9 cellular contexts compared by ENCODE assay signal in genomic region chr10:101778781-101779543, GRCh38. TPM values are rescaled to one million over a fixed set of nuclear protein-coding genes. Genes with fewer than 3 reads are reported as not detected.
DNase-seq lines count a peak whose midpoint lies in the region; ATAC-seq and TF ChIP-seq lines count a peak whose summit lies in the region.
"Had no signal": no experiment of that assay in that cellular context is flagged by ENCODE, and none has a peak within 500 bp of the region (broad histone marks: within the 10 kb centered on the region; RNA-seq: fewer than 3 reads in every experiment).

No MANE protein-coding gene starts in this region.

- H3K27me3 Mint-ChIP-seq in CD4-positive, CD25-positive, alpha-beta regulatory T cell = peaks cover 50% of the 10 kb centered on the region

- no peaks in the 10 kb centered on the region for H3K36me3 ChIP-seq in CD4-positive, CD25-positive, alpha-beta regulatory T cell (ENCODE audit: control insufficient read depth, insufficient read depth, low read length)
- H3K36me3 ChIP-seq in uterus = no peaks in the 10 kb centered on the region

- no peaks in the 10 kb centered on the region for H3K36me3 Mint-ChIP-seq in CD4-positive, CD25-positive, alpha-beta regulatory T cell

- TF ChIP-seq POLR2A in uterus (IDR thresholded peaks at IDR 0.05) = no peak

- no peak overlapping the region for H3K27ac ChIP-seq in CD4-positive, CD25-positive, alpha-beta regulatory T cell (ENCODE audit: insufficient read depth, low read length, poor library complexity, severe bottlenecking)
- no peak overlapping the region for H3K27ac ChIP-seq in uterus

- H3K4me1 Mint-ChIP-seq in CD4-positive, CD25-positive, alpha-beta regulatory T cell = peaks cover 8 to 72% (median 28%) of the 10 kb centered on the region in 4 donors

- ATAC-seq in CD4-positive, CD25-positive, alpha-beta regulatory T cell (ENCODE audit: low read depth in 2 of 2) = no peak
- no peak for ATAC-seq in HG03521 (IDR thresholded peaks at IDR 0.05; ENCODE audit: unreplicated experiment)

- no peaks in the 10 kb centered on the region for H3K9me3 ChIP-seq in CD4-positive, CD25-positive, alpha-beta regulatory T cell (ENCODE audit: control insufficient read depth in 2 of 2, low read length in 2 of 2)
- no peaks in the 10 kb centered on the region for H3K9me3 ChIP-seq in uterus

- DNase-seq in CD4-positive, CD25-positive, alpha-beta regulatory T cell = peak in 1 of 3 donors; percentile 47
- peak; percentile 17 for DNase-seq in NCI-H2227 treated with DMSO at 0.1 percent for 48 hours (lab: John Stamatoyannopoulos, UW)
- DNase-seq in dermis microvascular lymphatic vessel endothelial cell (ENCODE audit: low read depth in 2 of 2) = peak; percentile 6 to 51
- peak; percentile 86 for DNase-seq in mesenteric fat pad (ENCODE audit: low spot score)
- no peak for DNase-seq in uterus
- DNase-seq in NCI-H1105 treated with DMSO at 0.1 percent for 48 hours (lab: John Stamatoyannopoulos, UW) = no peak
- no peak for DNase-seq in SIG-M5 treated with dmso at 0.1 percent for 504 hours (lab: John Stamatoyannopoulos, UW; ENCODE audit: unreplicated experiment)

- no peak for TF ChIP-seq CTCF in uterus (IDR thresholded peaks at IDR 0.05)

- no peaks in the 10 kb centered on the region for H3K9me3 Mint-ChIP-seq in CD4-positive, CD25-positive, alpha-beta regulatory T cell

- peak overlapping the region; percentile 63 to 93 (median 84) for H3K4me3 Mint-ChIP-seq in CD4-positive, CD25-positive, alpha-beta regulatory T cell

- peak overlapping the region in 1 of 3 donors; percentile 67 for H3K27ac Mint-ChIP-seq in CD4-positive, CD25-positive, alpha-beta regulatory T cell

- H3K4me3 ChIP-seq in CD4-positive, CD25-positive, alpha-beta regulatory T cell (ENCODE audit: low read depth, low read length) = no peak overlapping the region
- H3K4me3 ChIP-seq in uterus = peak overlapping the region; percentile 17 to 25

- intact Hi-C loops in uterus (cut with DNase I; ENCODE audit: low total_unique reads) = loop anchor here (10.0 kb wide), 1 partner anchor 174 kb away; no protein-coding TSS in a partner anchor

- H3K27me3 ChIP-seq in CD4-positive, CD25-positive, alpha-beta regulatory T cell (ENCODE audit: control insufficient read depth, insufficient read depth, low read length) = peaks cover 11% of the 10 kb centered on the region
- H3K27me3 ChIP-seq in uterus = peaks cover 16 to 20% of the 10 kb centered on the region in 2 donors

- peaks cover 71% of the 10 kb centered on the region for H3K4me1 ChIP-seq in CD4-positive, CD25-positive, alpha-beta regulatory T cell (ENCODE audit: control insufficient read depth, insufficient read depth, low read length, poor library complexity, severe bottlenecking)
- H3K4me1 ChIP-seq in uterus = peaks cover 0 to 33% of the 10 kb centered on the region in 2 donors

RNA-seq across cellular contexts. Expression of gene FGF8, which starts 3.0 kb away (rescaled TPM):
- total RNA-seq in CD4-positive, CD25-positive, alpha-beta regulatory T cell = not detected
- not detected for polyA plus RNA-seq in CD4-positive, CD25-positive, alpha-beta regulatory T cell
- total RNA-seq in dermis microvascular lymphatic vessel endothelial cell (not detected in 2 replicates), mesenteric fat pad (not detected), uterus (not detected)
- total RNA-seq: temporal lobe had no signal

RNA-seq across cellular contexts. Expression of gene NPM3, which starts 4.3 kb away (rescaled TPM):
- total RNA-seq in CD4-positive, CD25-positive, alpha-beta regulatory T cell = 7.3 TPM
- 1 to 10 TPM; 3.1 to 4.5 (median 3.1) TPM for polyA plus RNA-seq in CD4-positive, CD25-positive, alpha-beta regulatory T cell
- 71.4 and 127 TPM in 2 replicates for total RNA-seq in dermis microvascular lymphatic vessel endothelial cell
- 18.8 TPM for total RNA-seq in mesenteric fat pad
- 100 to 1,000 TPM in 1 of 4 donors, 10 to 100 TPM in 3; 11.0 to 122 (median 38.0) TPM for total RNA-seq in uterus

RNA-seq across cellular contexts. Expression of gene OGA, which starts 39.3 kb away (rescaled TPM):
- 442 TPM for total RNA-seq in CD4-positive, CD25-positive, alpha-beta regulatory T cell
- 10 to 100 TPM; 36.7 to 42.2 (median 41.3) TPM for polyA plus RNA-seq in CD4-positive, CD25-positive, alpha-beta regulatory T cell
- total RNA-seq in dermis microvascular lymphatic vessel endothelial cell = 47.8 and 49.9 TPM in 2 replicates
- total RNA-seq in mesenteric fat pad = 92.7 TPM
- total RNA-seq in uterus = 100 to 1,000 TPM in 3 of 4 donors, 10 to 100 TPM in 1; 63.5 to 181 (median 156) TPM

Comparison
In these comparisons a context has a peak if more than half of its experiments do, and no peak if none do; other contexts are left out.
1. DNase-seq: peak in NCI-H2227 treated with DMSO at 0.1 percent for 48 hours (single experiment), dermis microvascular lymphatic vessel endothelial cell (2 of 2) and mesenteric fat pad (single experiment); none in uterus (0 of 2), NCI-H1105 treated with DMSO at 0.1 percent for 48 hours (single experiment) and SIG-M5 treated with dmso at 0.1 percent for 504 hours (single experiment).